22 cellular contexts compared by ENCODE assay signal in the genomic region with DNA sequence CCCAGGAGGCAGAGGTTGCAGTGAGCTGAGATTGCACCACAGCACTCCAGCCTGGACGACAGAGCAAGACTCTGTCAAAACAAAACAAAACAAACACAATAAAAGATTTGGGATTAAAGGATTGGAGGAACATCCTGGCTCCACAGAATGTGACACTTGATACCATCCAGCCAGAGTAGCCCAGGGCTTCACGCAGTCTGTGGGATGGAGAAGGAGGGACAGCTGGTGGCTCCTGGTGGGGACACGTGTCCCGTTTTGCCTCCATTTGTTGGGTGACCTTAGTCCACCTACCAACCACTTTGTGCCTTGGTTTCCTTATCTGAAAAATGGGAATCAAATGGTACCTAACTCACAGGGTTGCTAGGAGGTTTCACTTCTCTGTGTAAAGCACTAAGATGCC. TPM values are rescaled to one million over a fixed set of nuclear protein-coding genes. Genes with fewer than 3 reads are reported as not detected.
"Had no signal": no experiment of that assay in that cellular context is flagged by ENCODE, and none has a peak within 500 bp of the region (broad histone marks: within the 10 kb centered on the region; RNA-seq: fewer than 3 reads in every experiment).

No MANE protein-coding gene starts in this region.

- H3K4me1 ChIP-seq: gastrocnemius medialis, prostate gland had no signal

- H3K4me3 ChIP-seq: adrenal gland, esophagus muscularis mucosa, gastrocnemius medialis, left lung, lung, prostate gland, tibial artery had no signal

- H3K9me3 ChIP-seq: adrenal gland, esophagus muscularis mucosa, gastrocnemius medialis, left lung, prostate gland, tibial artery had no signal

- ATAC-seq: activated T-cell treated with anti-CD3 and anti-CD28 coated beads, Interleukin-2, amount 50 U/mL, for 4 hours; gastrocnemius medialis; left lung; naive thymus-derived CD4-positive, alpha-beta T cell had no signal

- H3K27ac ChIP-seq: adrenal gland, esophagus muscularis mucosa, gastrocnemius medialis, left lung, prostate gland, tibial artery had no signal

- DNase-seq: activated CD4-positive, alpha-beta T cell treated with anti-CD3 and anti-CD28 coated beads for 4 hours; activated CD4-positive, alpha-beta T cell treated with anti-CD3 and anti-CD28 coated beads, Interleukin-2, amount 50 U/mL, for 48 hours; activated CD4-positive, CD25-positive, alpha-beta regulatory T cell; activated CD8-positive, alpha-beta memory T cell treated with anti-CD3 and anti-CD28 coated beads, Interleukin-2, amount 50 U/mL, for 48 hours; activated naive CD4-positive, alpha-beta T cell; activated T-cell treated with anti-CD3 and anti-CD28 coated beads, Interleukin-2, amount 50 U/mL, for 4 hours; central memory CD4-positive, alpha-beta T cell; effector memory CD4-positive, alpha-beta T cell; gastrocnemius medialis; hippocampal formation; kidney glomerular epithelial cell; naive thymus-derived CD4-positive, alpha-beta T cell; stimulated activated CD4-positive, alpha-beta T cell treated with anti-CD3 and anti-CD28 coated beads, Interleukin-4, amount 100 ng/mL, for 24 hours; T-helper 9 cell; tibial artery had no signal

- H3K36me3 ChIP-seq: adrenal gland, esophagus muscularis mucosa, gastrocnemius medialis, left lung, prostate gland, tibial artery had no signal

- FAIRE-seq: astrocyte had no signal

- H3K27me3 ChIP-seq: adrenal gland, gastrocnemius medialis, left lung had no signal

RNA-seq across cellular contexts. Expression of gene ACE, which starts 18.4 kb away (rescaled TPM):
- total RNA-seq: activated T-helper 2 cell treated with anti-CD3 and anti-CD28 coated beads, Interferon-gamma antibody, Interleukin-2, Interleukin-4, amounts not matched to agents 10 μg/mL and 5 μg/mL and 100 μg/mL, durations not matched to agents 14 hours and 24 hours and 36 hours had no signal
- polyA plus RNA-seq: naive thymus-derived CD4-positive, alpha-beta T cell had no signal
